Comparison of ENCODE assay signal across 9 cellular contexts in the genomic region with DNA sequence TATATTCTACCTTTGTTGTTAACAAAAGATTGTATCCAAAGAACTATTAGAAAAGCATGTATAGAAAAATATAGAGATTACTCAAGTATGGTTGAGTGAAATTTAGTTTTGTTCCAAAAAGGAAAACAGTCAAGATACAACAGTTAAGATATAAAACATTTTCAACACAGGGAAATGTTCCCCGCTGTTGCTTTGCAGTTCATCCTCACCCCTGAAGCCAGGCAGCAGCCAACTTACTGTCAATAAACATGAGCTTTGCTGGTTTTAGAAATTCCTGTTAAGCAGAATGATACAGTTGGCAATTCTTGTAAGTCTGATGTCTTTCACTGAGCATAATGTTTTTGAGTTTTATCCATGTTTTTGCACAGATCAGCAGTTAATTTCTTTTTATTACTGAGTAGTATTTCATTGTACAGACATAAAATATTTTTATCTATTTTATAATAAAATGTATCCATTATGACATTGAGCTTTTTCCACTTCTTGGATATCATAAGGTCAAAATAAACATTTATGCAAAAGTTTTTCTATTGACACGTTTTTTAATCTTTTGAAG. TPM values are rescaled to one million over a fixed set of nuclear protein-coding genes. Genes with fewer than 3 reads are reported as not detected.
DNase-seq lines count a peak whose midpoint lies in the region; ATAC-seq and TF ChIP-seq lines count a peak whose summit lies in the region.
"Had no signal": no experiment of that assay in that cellular context is flagged by ENCODE, and none has a peak within 500 bp of the region (broad histone marks: within the 10 kb centered on the region; RNA-seq: fewer than 3 reads in every experiment).

No MANE protein-coding gene starts in this region.

- TF ChIP-seq POLR2A in breast epithelium (IDR thresholded peaks at IDR 0.05), result no peak

- H3K9me2 ChIP-seq in Karpas-422 (replicated peaks; ENCODE audit: insufficient read depth, low read length), result no peaks in the 10 kb centered on the region

- 0 out of 2 replicates have a peak, but pooled peaks cover 2% of the 10 kb centered on the region for H3K27me3 ChIP-seq in Karpas-422 (ENCODE audit: low read length)
- no peaks in the 10 kb centered on the region for H3K27me3 ChIP-seq in breast epithelium

- H4K20me1 ChIP-seq in Karpas-422 (ENCODE audit: insufficient read depth, low read depth, low read length), result no peaks in the 10 kb centered on the region

- H3K4me1 ChIP-seq in Karpas-422 (ENCODE audit: low read length) (peaks cover 16% of the 10 kb centered on the region), breast epithelium (no peaks in the 10 kb centered on the region)

- intact Hi-C loops in breast epithelium (cut with DNase I; ENCODE audit: low total_unique reads), result no loop called here

- H3K4me3 Mint-ChIP-seq in mesothelial cell of epicardium, result no peak overlapping the region

- no peaks in the 10 kb centered on the region for H3K36me3 ChIP-seq in Karpas-422 (ENCODE audit: insufficient read depth, low read length)
- H3K36me3 ChIP-seq in breast epithelium, result no peaks in the 10 kb centered on the region

- peak overlapping the region; percentile 72 for H2AFZ ChIP-seq in Karpas-422 (ENCODE audit: low read length)

- H3K36me3 Mint-ChIP-seq in mesothelial cell of epicardium, result no peaks in the 10 kb centered on the region

- H3K9me3 ChIP-seq in Karpas-422 (ENCODE audit: low read length) (no peaks in the 10 kb centered on the region), breast epithelium (no peaks in the 10 kb centered on the region)

- H3K79me2 ChIP-seq in Karpas-422 (ENCODE audit: low read length), result no peaks in the 10 kb centered on the region

- peak overlapping the region; percentile 69 for H3K4me2 ChIP-seq in Karpas-422 (ENCODE audit: low read depth, low read length, poor library complexity, severe bottlenecking)

- peaks cover 24% of the 10 kb centered on the region for H3K4me1 Mint-ChIP-seq in mesothelial cell of epicardium

- H3K9ac ChIP-seq in Karpas-422 (ENCODE audit: low read length), result no peak overlapping the region

- H3K4me3 ChIP-seq in Karpas-422 (ENCODE audit: low read length) (peak overlapping the region; percentile 51; the same call in 1 of the 2 replicates), breast epithelium (peak overlapping the region; percentile 50 to 67 (median 51))

- no peaks in the 10 kb centered on the region for H3K9me3 Mint-ChIP-seq in mesothelial cell of epicardium

- H3K27ac ChIP-seq in Karpas-422 (ENCODE audit: low read length) (no peak overlapping the region), breast epithelium (peak overlapping the region; percentile 90 to 91)

- no peaks in the 10 kb centered on the region for H3K27me3 Mint-ChIP-seq in mesothelial cell of epicardium (ENCODE audit: low read depth)

- DNase-seq in A172 (ENCODE audit: low spot score) (peak; percentile 37), Karpas-422 (no peak), breast epithelium (ENCODE audit: low spot score in 2 of 2) (no peak), mesothelial cell of epicardium (ENCODE audit: low spot score in 2 of 2, unreplicated experiment in 2 of 2) (no peak), NCI-H1694 (lab: John Stamatoyannopoulos, UW) (no peak), middle frontal gyrus (ENCODE audit: extremely low spot score, low spot score) (no peak), NCI-H510A treated with DMSO at 0.1 percent for 48 hours (lab: John Stamatoyannopoulos, UW) (no peak)

- no peak for ATAC-seq in GM21526 (IDR thresholded peaks at IDR 0.05; ENCODE audit: low FRiP score, unreplicated experiment)

- TF ChIP-seq CTCF in breast epithelium (IDR thresholded peaks at IDR 0.05), result no peak
- TF ChIP-seq CTCF in mesothelial cell of epicardium (IDR thresholded peaks at IDR 0.05; ENCODE audit: unreplicated experiment), result no peak

- H3K27ac Mint-ChIP-seq in mesothelial cell of epicardium, result peak overlapping the region; percentile 51

RNA-seq across cellular contexts. Expression of a gene that starts 1.2 kb away (rescaled TPM):
- 19.7 and 22.7 TPM in 2 replicates for total RNA-seq in A172 (2014; rRNA removed; shearing (Covaris generic))
- not detected in 2 replicates for total RNA-seq in Karpas-422 (2014; rRNA removed; shearing (Covaris generic); ENCODE audit: low replicate concordance)
- total RNA-seq in breast epithelium, result 10 to 100 TPM; 18.4 to 36.1 (median 29.3) TPM
- total RNA-seq in mesothelial cell of epicardium, result not detected in 3 replicates

RNA-seq across cellular contexts. Expression of a gene that starts 10.9 kb away (rescaled TPM):
- total RNA-seq in A172 (2014; rRNA removed; shearing (Covaris generic)), result not detected in 2 replicates
- not detected in 2 replicates for total RNA-seq in Karpas-422 (2014; rRNA removed; shearing (Covaris generic); ENCODE audit: low replicate concordance)
- total RNA-seq in breast epithelium (not detected), mesothelial cell of epicardium (not detected in 3 replicates)
- total RNA-seq: frontal cortex had no signal

RNA-seq across cellular contexts. Expression of a gene that starts 43.1 kb away (rescaled TPM):
- total RNA-seq in A172 (2014; rRNA removed; shearing (Covaris generic)), result not detected in 2 replicates
- not detected in 2 replicates for total RNA-seq in Karpas-422 (2014; rRNA removed; shearing (Covaris generic); ENCODE audit: low replicate concordance)
- total RNA-seq in breast epithelium (under 1 TPM in 2 of 3 donors, not detected in 1; 0.32 to 0.44 TPM), mesothelial cell of epicardium (not detected in 3 replicates)
- total RNA-seq: frontal cortex had no signal

Comparison
In these comparisons a context has a peak if more than half of its experiments do, and no peak if none do; other contexts are left out.
1. RNA of a gene that starts 1.2 kb away (total RNA-seq): 18.4 to 36.1 TPM in breast epithelium and 19.7 to 22.7 TPM in A172; not detected in mesothelial cell of epicardium and not detected in Karpas-422; every median in the first group is over 10 times any median in the second.